Comparison of ENCODE assay signal across 1 cellular context in genomic region chr2:47568164-47568861, GRCh38.
TF ChIP-seq lines count a peak whose summit lies in the region.

No MANE protein-coding gene starts in this region.

TF ChIP-seq in H1, 55 proteins besides CTCF, POLR2A, EP300 and RAD21:
- no peak for TF ChIP-seq JUND (IDR thresholded peaks at IDR 0.05; ENCODE audit: low read length)
- no peak for TF ChIP-seq SIN3A (conservative IDR thresholded peaks at IDR 0.05 in 1 of 2, IDR thresholded peaks at IDR 0.05 in 1 of 2; ENCODE audit: low read depth in 1 of 2, low read length in 2 of 2)
- no peak for TF ChIP-seq POU5F1 (IDR thresholded peaks at IDR 0.05; ENCODE audit: low read depth, low read length)
- TF ChIP-seq BACH1 (IDR thresholded peaks at IDR 0.05; ENCODE audit: low read length), result no peak
- TF ChIP-seq NRF1 (IDR thresholded peaks at IDR 0.05; ENCODE audit: low read depth, low read length), result no peak
TF ChIP-seq in H1: peak in this region for 0.
